ENCODE assay signal across 22 cellular contexts in the genomic region with DNA sequence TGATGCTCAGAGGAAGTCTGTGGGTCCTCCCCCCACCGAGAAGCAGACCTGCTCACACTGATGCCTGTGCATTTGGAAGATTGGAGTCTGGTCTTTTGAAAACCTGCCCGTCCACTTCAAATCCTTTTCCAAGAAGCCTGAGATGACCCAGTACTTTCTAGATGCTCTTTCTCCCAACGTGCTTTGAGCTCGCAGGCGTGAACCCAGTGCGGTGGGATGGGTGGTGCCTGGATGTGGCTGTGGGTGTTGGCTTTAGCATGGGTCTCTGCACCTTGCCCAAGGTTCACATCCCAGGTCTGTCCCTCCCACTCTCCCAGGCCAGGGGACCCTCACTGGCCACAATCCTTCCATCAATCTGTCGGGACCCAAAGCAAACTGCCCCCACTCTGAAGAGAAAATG.
"Had no signal": no experiment of that assay in that cellular context is flagged by ENCODE, and none has a peak within 500 bp of the region (broad histone marks: within the 10 kb centered on the region; RNA-seq: fewer than 3 reads in every experiment).

No MANE protein-coding gene starts in this region.

- H3K4me1 ChIP-seq: SJSA1 had no signal

- H3K27ac ChIP-seq: SJSA1, SK-N-MC had no signal

- H3K36me3 ChIP-seq: SJSA1 had no signal

- H3K9me3 ChIP-seq: SJSA1 had no signal

- H3K4me3 ChIP-seq: SJSA1, SK-N-MC had no signal

- DNase-seq: KBM-7, MV-4-11, NCI-H1048, NCI-H1105, NCI-H1417, NCI-H1436 treated with DMSO at 0.1 percent for 48 hours, NCI-H1694, NCI-H187 treated with DMSO at 0.1 percent for 48 hours, NCI-H2029 treated with DMSO at 0.1 percent for 48 hours, NCI-H2171, NCI-H226, NCI-H446, NCI-H510A, NCI-H524 treated with DMSO at 0.1 percent for 48 hours, NCI-H69, NCI-H774, Right ventricle myocardium superior, RPMI8226, SIG-M5 had no signal

- FAIRE-seq: RCC 7860 had no signal
